8 cellular contexts compared by ENCODE assay signal in genomic region chr12:76621582-76622024, GRCh38.
DNase-seq lines count a peak whose midpoint lies in the region; ATAC-seq and TF ChIP-seq lines count a peak whose summit lies in the region.

No MANE protein-coding gene starts in this region.

- H3K9ac ChIP-seq in OCI-LY3 (ENCODE audit: low read length), result no peak overlapping the region

- H4K20me1 ChIP-seq in OCI-LY3 (ENCODE audit: insufficient read depth, low read length), result no peaks in the 10 kb centered on the region

- peak overlapping the region in 1 of 3 experiments; percentile 1 for H3K27ac Mint-ChIP-seq in nephron
- H3K27ac Mint-ChIP-seq in stimulated activated naive CD8-positive, alpha-beta T cell treated with anti-CD3 and anti-CD28 coated beads, Interleukin-15, amount 100 ng/mL, for 72 hours, result no peak overlapping the region

- H3K4me1 Mint-ChIP-seq in nephron, result no peaks in the 10 kb centered on the region
- no peaks in the 10 kb centered on the region for H3K4me1 Mint-ChIP-seq in stimulated activated naive CD8-positive, alpha-beta T cell treated with anti-CD3 and anti-CD28 coated beads, Interleukin-15, amount 100 ng/mL, for 72 hours

- H3K36me3 ChIP-seq in OCI-LY3 (replicated peaks; ENCODE audit: low read depth, low read length) (no peaks in the 10 kb centered on the region), esophagus squamous epithelium (no peaks in the 10 kb centered on the region)

- H2AFZ ChIP-seq in OCI-LY3 (ENCODE audit: low read depth, low read length), result no peak overlapping the region

- no peak overlapping the region for H3K27ac ChIP-seq in OCI-LY3 (ENCODE audit: low read length)
- no peak overlapping the region for H3K27ac ChIP-seq in esophagus squamous epithelium

- TF ChIP-seq CTCF in OCI-LY3 (IDR thresholded peaks at IDR 0.05; ENCODE audit: low read depth, low read length) (peak; percentile 92), esophagus squamous epithelium (IDR thresholded peaks at IDR 0.05) (peak; percentile 77 to 95 (median 94)), nephron (IDR thresholded peaks at IDR 0.05; ENCODE audit: unreplicated experiment in 3 of 3) (peak; percentile 96 to 97 (median 96))

- peak overlapping the region; percentile 16 for H3K4me2 ChIP-seq in OCI-LY3 (ENCODE audit: low read length)

- WGBS in esophagus squamous epithelium, 2 donors, result 5 to 6% methylated on average over 1 of the region's 1 CpG

- ATAC-seq in GM21447 (IDR thresholded peaks at IDR 0.05; ENCODE audit: unreplicated experiment), result peak; percentile 92
- peak; percentile 68 for ATAC-seq in stimulated activated naive CD8-positive, alpha-beta T cell treated with anti-CD3 and anti-CD28 coated beads, Interleukin-15, amount 100 ng/mL, for 72 hours

- H3K36me3 Mint-ChIP-seq in nephron (ENCODE audit: low read depth), result no peaks in the 10 kb centered on the region

- no peaks in the 10 kb centered on the region for H3K27me3 Mint-ChIP-seq in nephron (ENCODE audit: low read depth)
- H3K27me3 Mint-ChIP-seq in stimulated activated naive CD8-positive, alpha-beta T cell treated with anti-CD3 and anti-CD28 coated beads, Interleukin-15, amount 100 ng/mL, for 72 hours, result no peaks in the 10 kb centered on the region

- no peak overlapping the region for H3K4me3 Mint-ChIP-seq in nephron
- no peak overlapping the region for H3K4me3 Mint-ChIP-seq in stimulated activated naive CD8-positive, alpha-beta T cell treated with anti-CD3 and anti-CD28 coated beads, Interleukin-15, amount 100 ng/mL, for 72 hours

- H3K79me2 ChIP-seq in OCI-LY3 (ENCODE audit: low read length), result no peaks in the 10 kb centered on the region

- peaks cover 32% of the 10 kb centered on the region for H3K4me1 ChIP-seq in OCI-LY3 (ENCODE audit: low read length)
- peaks cover 0 to 6% (median 0%) of the 10 kb centered on the region in 3 donors for H3K4me1 ChIP-seq in esophagus squamous epithelium

- intact Hi-C loops in esophagus squamous epithelium (cut with DNase I), result loop anchor here (5.0 to 10.0 kb wide), 3 partner anchors 166 to 393 kb away; no protein-coding TSS in a partner anchor

- H3K27me3 ChIP-seq in OCI-LY3 (ENCODE audit: low read depth, low read length) (no peaks in the 10 kb centered on the region), esophagus squamous epithelium (no peaks in the 10 kb centered on the region)

- H3K9me3 ChIP-seq in OCI-LY3 (ENCODE audit: insufficient read depth, low read length), result no peaks in the 10 kb centered on the region
- H3K9me3 ChIP-seq in esophagus squamous epithelium, result no peaks in the 10 kb centered on the region

- no peak overlapping the region for H3K4me3 ChIP-seq in Jurkat, Clone E6-1 (ENCODE audit: low read length)
- H3K4me3 ChIP-seq in OCI-LY3 (ENCODE audit: low read length) (no peak overlapping the region), esophagus squamous epithelium (no peak overlapping the region)

- no peak for TF ChIP-seq POLR2A in esophagus squamous epithelium (IDR thresholded peaks at IDR 0.05)

- no peaks in the 10 kb centered on the region for H3K9me3 Mint-ChIP-seq in nephron
- no peaks in the 10 kb centered on the region for H3K9me3 Mint-ChIP-seq in stimulated activated naive CD8-positive, alpha-beta T cell treated with anti-CD3 and anti-CD28 coated beads, Interleukin-15, amount 100 ng/mL, for 72 hours

- peak; percentile 11 for DNase-seq in DMS 273 treated with DMSO at 0.1 percent for 48 hours (lab: John Stamatoyannopoulos, UW)
- DNase-seq in Jurkat, Clone E6-1 (ENCODE audit: low read depth, low spot score), result peak; percentile 62
- peak; percentile 52 for DNase-seq in activated T-cell treated with anti-CD3 and anti-CD28 coated beads for 4 hours
- no peak for DNase-seq in esophagus squamous epithelium (lab: John Stamatoyannopoulos, UW)
- DNase-seq in stimulated activated naive CD8-positive, alpha-beta T cell treated with anti-CD3 and anti-CD28 coated beads, Interleukin-15, amount 100 ng/mL, for 72 hours, result peak; percentile 52 to 63
